ENCODE assay signal across 8 cellular contexts in genomic region chr13:79385694-79386093, GRCh38. TPM values are rescaled to one million over a fixed set of nuclear protein-coding genes. Genes with fewer than 3 reads are reported as not detected.
DNase-seq lines count a peak whose midpoint lies in the region; ATAC-seq and TF ChIP-seq lines count a peak whose summit lies in the region.

No MANE protein-coding gene starts in this region.

- H3K27me3 Mint-ChIP-seq in WTC11 (ENCODE audit: low read depth) = no peaks in the 10 kb centered on the region

- H3K4me3 ChIP-seq in mammary epithelial cell (replicated peaks in 1 of 3; ENCODE audit: insufficient read depth in 1 of 3, low read depth in 2 of 3, low read length in 3 of 3) (no peak overlapping the region), tibial artery (no peak overlapping the region), coronary artery (no peak overlapping the region)

- H4K20me1 ChIP-seq in mammary epithelial cell (ENCODE audit: insufficient read depth, low read length) = peaks cover 2% of the 10 kb centered on the region

- H3K4me3 Mint-ChIP-seq in WTC11 = no peak overlapping the region

- no peak overlapping the region for H3K27ac Mint-ChIP-seq in WTC11

- CTCF ChIA-PET in mammary epithelial cell (lab: Charles Lee; ENCODE audit: low non-redundant PET) = interaction anchor here (0.7 kb wide), 1 partner anchor 156 kb away, joined by 4 read pairs; no protein-coding TSS in a partner anchor
- CTCF ChIA-PET in WTC11 (lab: Charles Lee) = interaction anchor here (0.5 kb wide), 1 partner anchor 38 kb away, joined by 3 read pairs; no protein-coding TSS in a partner anchor

- TF ChIP-seq CTCF in mammary epithelial cell (conservative IDR thresholded peaks at IDR 0.05 in 1 of 2, IDR thresholded peaks at IDR 0.05 in 1 of 2; ENCODE audit: extremely low read depth in 1 of 2, insufficient read depth in 1 of 2, low read depth in 1 of 2, low read length in 2 of 2) (no peak), tibial artery (IDR thresholded peaks at IDR 0.05) (no peak), coronary artery (IDR thresholded peaks at IDR 0.05) (no peak), WTC11 (IDR thresholded peaks at IDR 0.05) (no peak)

- no peak overlapping the region for H3K9ac ChIP-seq in mammary epithelial cell (ENCODE audit: insufficient read depth, low read length)

- no peaks in the 10 kb centered on the region for H3K36me3 ChIP-seq in mammary epithelial cell (ENCODE audit: insufficient read depth, low read length)
- no peaks in the 10 kb centered on the region for H3K36me3 ChIP-seq in tibial artery

- H3K4me1 Mint-ChIP-seq in WTC11 = peaks cover 56% of the 10 kb centered on the region

- in situ Hi-C loops in mammary epithelial cell (cut with MboI; ENCODE audit: low sequenced_read_pairs in 2 of 2) = no loop called here

- no peaks in the 10 kb centered on the region for H3K9me3 Mint-ChIP-seq in WTC11

- POLR2A ChIA-PET in WTC11 (lab: Charles Lee) = no interaction called here

- intact Hi-C loops in mammary epithelial cell (cut with micrococcal nuclease) = no loop called here
- intact Hi-C loops in tibial artery (cut with DNase I; ENCODE audit: low total_unique reads) = no loop called here
- intact Hi-C loops in left colon (cut with DNase I, micrococcal nuclease) = no loop called here

- peak overlapping the region; percentile 48 for H3K4me2 ChIP-seq in mammary epithelial cell (ENCODE audit: insufficient read depth, low read depth, low read length)

- dilution Hi-C loops in mammary epithelial cell (cut with HindIII; ENCODE audit: low sequenced_read_pairs) = no loop called here

- H3K36me3 Mint-ChIP-seq in WTC11 = no peaks in the 10 kb centered on the region

- ATAC-seq in GM18517 (IDR thresholded peaks at IDR 0.05; ENCODE audit: unreplicated experiment) (peak; percentile 92), GM21515 (IDR thresholded peaks at IDR 0.05; ENCODE audit: unreplicated experiment) (peak; percentile 91), HG03565 (IDR thresholded peaks at IDR 0.05; ENCODE audit: unreplicated experiment) (peak; percentile 93), left colon (no peak), WTC11 (no peak)

- peak overlapping the region; percentile 34 for H3K27ac ChIP-seq in mammary epithelial cell (ENCODE audit: insufficient read depth, low read depth, low read length)
- H3K27ac ChIP-seq in tibial artery = no peak overlapping the region
- no peak overlapping the region for H3K27ac ChIP-seq in coronary artery

- no peak overlapping the region for H2AFZ ChIP-seq in mammary epithelial cell (ENCODE audit: low read depth, low read length)

- DNase-seq in mammary epithelial cell = peak; percentile 57
- DNase-seq in tibial artery = no peak
- DNase-seq in left colon = no peak
- no peak for DNase-seq in coronary artery (ENCODE audit: low spot score)
- DNase-seq in WTC11 (ENCODE audit: low spot score) = no peak

- WGBS in mammary epithelial cell (ENCODE audit: low coverage, missing lambda C conversion rate) = 0% methylated on average over 1 of the region's 1 CpG

- H3K79me2 ChIP-seq in mammary epithelial cell (ENCODE audit: insufficient read depth, low read length) = peaks cover 91% of the 10 kb centered on the region

- H3K9me3 ChIP-seq in mammary epithelial cell (replicated peaks; ENCODE audit: insufficient read depth, low read length) = no peaks in the 10 kb centered on the region
- no peaks in the 10 kb centered on the region for H3K9me3 ChIP-seq in tibial artery

- H3K4me1 ChIP-seq in mammary epithelial cell (ENCODE audit: insufficient read depth, low read length) = peaks cover 23% of the 10 kb centered on the region
- H3K4me1 ChIP-seq in tibial artery = peaks cover 0 to 24% (median 3%) of the 10 kb centered on the region in 4 donors

- BruUV-seq in mammary epithelial cell (replicated peaks; lab: Mats Ljungman, UMichigan) = no TSS peak

- no peaks in the 10 kb centered on the region for H3K27me3 ChIP-seq in mammary epithelial cell (ENCODE audit: insufficient read depth, low read length)
- H3K27me3 ChIP-seq in tibial artery = no peaks in the 10 kb centered on the region

TF ChIP-seq in WTC11, 78 proteins besides CTCF, POLR2A, EP300 and RAD21:
- TF ChIP-seq RORB (CRISPR knock-in tag; IDR thresholded peaks at IDR 0.05) (no peak), EMX1 (CRISPR knock-in tag; IDR thresholded peaks at IDR 0.05) (no peak), TCF7 (CRISPR knock-in tag; IDR thresholded peaks at IDR 0.05; ENCODE audit: low read depth) (no peak), ZNF512 (CRISPR knock-in tag; IDR thresholded peaks at IDR 0.05; ENCODE audit: borderline replicate concordance) (no peak), GABPB1 (CRISPR knock-in tag; IDR thresholded peaks at IDR 0.05) (no peak), RELA (CRISPR knock-in tag; IDR thresholded peaks at IDR 0.05; ENCODE audit: borderline replicate concordance) (no peak)
- TF ChIP-seq, protein P1, sequence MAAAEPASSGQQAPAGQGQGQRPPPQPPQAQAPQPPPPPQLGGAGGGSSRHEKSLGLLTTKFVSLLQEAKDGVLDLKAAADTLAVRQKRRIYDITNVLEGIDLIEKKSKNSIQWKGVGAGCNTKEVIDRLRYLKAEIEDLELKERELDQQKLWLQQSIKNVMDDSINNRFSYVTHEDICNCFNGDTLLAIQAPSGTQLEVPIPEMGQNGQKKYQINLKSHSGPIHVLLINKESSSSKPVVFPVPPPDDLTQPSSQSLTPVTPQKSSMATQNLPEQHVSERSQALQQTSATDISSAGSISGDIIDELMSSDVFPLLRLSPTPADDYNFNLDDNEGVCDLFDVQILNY (CRISPR knock-in tag; IDR thresholded peaks at IDR 0.05) = no peak
- TF ChIP-seq, protein P2, sequence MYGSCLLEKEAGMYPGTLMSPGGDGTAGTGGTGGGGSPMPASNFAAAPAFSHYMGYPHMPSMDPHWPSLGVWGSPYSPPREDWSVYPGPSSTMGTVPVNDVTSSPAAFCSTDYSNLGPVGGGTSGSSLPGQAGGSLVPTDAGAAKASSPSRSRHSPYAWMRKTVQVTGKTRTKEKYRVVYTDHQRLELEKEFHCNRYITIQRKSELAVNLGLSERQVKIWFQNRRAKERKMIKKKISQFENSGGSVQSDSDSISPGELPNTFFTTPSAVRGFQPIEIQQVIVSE (CRISPR knock-in tag; IDR thresholded peaks at IDR 0.05; ENCODE audit: borderline replicate concordance) = no peak
TF ChIP-seq in WTC11: peak in this region for 0.

RNA-seq across cellular contexts. Expression of gene RBM26, which starts 20.4 kb away (rescaled TPM):
- 10 to 100 TPM; 27.7 to 39.1 TPM for total RNA-seq in mammary epithelial cell
- polyA plus RNA-seq in mammary epithelial cell = 14.8 TPM
- polyA minus RNA-seq in mammary epithelial cell = 13.2 TPM
- total RNA-seq in left colon = 10 to 100 TPM; 28.6 to 32.8 TPM
- total RNA-seq in WTC11 (2021) = 57.7 to 64.1 TPM (median 59.0 TPM) in 3 replicates

Comparison
In these comparisons a context has a peak if more than half of its experiments do, and no peak if none do; other contexts are left out.
1. ATAC-seq: peak in GM18517 (single experiment), GM21515 (single experiment) and HG03565 (single experiment); none in left colon (single experiment) and WTC11 (single experiment).